In genomic region chr11:110356769-110357671, GRCh38 we compare ENCODE assay signal across 1 cellular context.
TF ChIP-seq lines count a peak whose summit lies in the region.

No MANE protein-coding gene starts in this region.

TF ChIP-seq in HepG2, 621 proteins besides CTCF, POLR2A, EP300 and RAD21 (continued from another document and continues in another):
- no peak for TF ChIP-seq HMGXB4 (CRISPR knock-in tag; IDR thresholded peaks at IDR 0.05; ENCODE audit: borderline replicate concordance in 1 of 2, low read depth in 1 of 2)
- no peak for TF ChIP-seq THAP11 (CRISPR knock-in tag; IDR thresholded peaks at IDR 0.05)
- TF ChIP-seq FOSL2 (CRISPR knock-in tag; IDR thresholded peaks at IDR 0.05) = peak; percentile 85
- no peak for TF ChIP-seq ZNF841 (CRISPR knock-in tag; IDR thresholded peaks at IDR 0.05; ENCODE audit: borderline replicate concordance)
- no peak for TF ChIP-seq TOE1 (CRISPR knock-in tag; IDR thresholded peaks at IDR 0.05)
- no peak for TF ChIP-seq E2F1 (CRISPR knock-in tag; IDR thresholded peaks at IDR 0.05)
- TF ChIP-seq CBX5 (CRISPR knock-in tag; IDR thresholded peaks at IDR 0.05; ENCODE audit: borderline replicate concordance) = no peak
- TF ChIP-seq NAIF1 (CRISPR knock-in tag; IDR thresholded peaks at IDR 0.05; ENCODE audit: borderline replicate concordance) = no peak
- TF ChIP-seq E2F5 (CRISPR knock-in tag; conservative IDR thresholded peaks at IDR 0.05) = no peak
- TF ChIP-seq CEBPG (CRISPR knock-in tag; IDR thresholded peaks at IDR 0.05) = peak; percentile 50
- TF ChIP-seq PBX3 (CRISPR knock-in tag; IDR thresholded peaks at IDR 0.05; ENCODE audit: borderline replicate concordance) = no peak
- no peak for TF ChIP-seq MEIS2 (CRISPR knock-in tag; IDR thresholded peaks at IDR 0.05)
- TF ChIP-seq MYC (CRISPR knock-in tag; IDR thresholded peaks at IDR 0.05; ENCODE audit: borderline replicate concordance) = no peak
- no peak for TF ChIP-seq GTF3A (CRISPR knock-in tag; conservative IDR thresholded peaks at IDR 0.05)
- no peak for TF ChIP-seq MXD1 (CRISPR knock-in tag; IDR thresholded peaks at IDR 0.05)
- TF ChIP-seq ZBTB8A (CRISPR knock-in tag; IDR thresholded peaks at IDR 0.05; ENCODE audit: borderline replicate concordance, low read depth) = no peak
- no peak for TF ChIP-seq NFYB (CRISPR knock-in tag; IDR thresholded peaks at IDR 0.05)
- TF ChIP-seq MXI1 (IDR thresholded peaks at IDR 0.05; ENCODE audit: borderline replicate concordance, low read depth, low read length) = no peak
- no peak for TF ChIP-seq ZNF510 (CRISPR knock-in tag; IDR thresholded peaks at IDR 0.05; ENCODE audit: low read depth)
- TF ChIP-seq ZNF484 (CRISPR knock-in tag; IDR thresholded peaks at IDR 0.05; ENCODE audit: borderline replicate concordance, low read depth) = no peak
- no peak for TF ChIP-seq SAFB2 (CRISPR knock-in tag; IDR thresholded peaks at IDR 0.05; ENCODE audit: borderline replicate concordance, low read depth)
- TF ChIP-seq ESRRA (CRISPR knock-in tag; IDR thresholded peaks at IDR 0.05; ENCODE audit: low read depth) = no peak
- no peak for TF ChIP-seq MZF1 (CRISPR knock-in tag; IDR thresholded peaks at IDR 0.05; ENCODE audit: borderline replicate concordance)
- no peak for TF ChIP-seq ZNF264 (CRISPR knock-in tag; IDR thresholded peaks at IDR 0.05)
- no peak for TF ChIP-seq ZNF703 (CRISPR knock-in tag; IDR thresholded peaks at IDR 0.05; ENCODE audit: borderline replicate concordance)
- no peak for TF ChIP-seq KLF15 (CRISPR knock-in tag; IDR thresholded peaks at IDR 0.05; ENCODE audit: borderline replicate concordance)
- no peak for TF ChIP-seq ZNF589 (CRISPR knock-in tag; conservative IDR thresholded peaks at IDR 0.05)
- TF ChIP-seq CEBPB (IDR thresholded peaks at IDR 0.05; ENCODE audit: borderline replicate concordance, low read depth, low read length) = peak; percentile 56
- no peak for TF ChIP-seq DPF2 (CRISPR knock-in tag; IDR thresholded peaks at IDR 0.05; ENCODE audit: borderline replicate concordance, low read depth)
- TF ChIP-seq JARID2 (CRISPR knock-in tag; IDR thresholded peaks at IDR 0.05; ENCODE audit: insufficient replicate concordance) = no peak
- TF ChIP-seq SNAI1 (CRISPR knock-in tag; IDR thresholded peaks at IDR 0.05; ENCODE audit: borderline replicate concordance) = no peak
- TF ChIP-seq PHF8 (CRISPR knock-in tag; IDR thresholded peaks at IDR 0.05) = no peak
- TF ChIP-seq ZNF296 (CRISPR knock-in tag; conservative IDR thresholded peaks at IDR 0.05) = no peak
- TF ChIP-seq CBX1 (IDR thresholded peaks at IDR 0.05; ENCODE audit: low read depth) = no peak
- no peak for TF ChIP-seq REPIN1 (CRISPR knock-in tag; IDR thresholded peaks at IDR 0.05; ENCODE audit: borderline replicate concordance, low read depth)
- TF ChIP-seq AKAP8 (CRISPR knock-in tag; IDR thresholded peaks at IDR 0.05) = no peak
- no peak for TF ChIP-seq HDAC6 (IDR thresholded peaks at IDR 0.05; ENCODE audit: low read depth, low read length)
- no peak for TF ChIP-seq ZSCAN31 (CRISPR knock-in tag; IDR thresholded peaks at IDR 0.05; ENCODE audit: low read depth)
- TF ChIP-seq RXRA (CRISPR knock-in tag; IDR thresholded peaks at IDR 0.05) = no peak
- no peak for TF ChIP-seq BRD4 (CRISPR knock-in tag; IDR thresholded peaks at IDR 0.05)
- no peak for TF ChIP-seq ZBTB1 (CRISPR knock-in tag; IDR thresholded peaks at IDR 0.05; ENCODE audit: borderline replicate concordance)
- no peak for TF ChIP-seq ZFP62 (CRISPR knock-in tag; IDR thresholded peaks at IDR 0.05)
- no peak for TF ChIP-seq ZNF577 (CRISPR knock-in tag; IDR thresholded peaks at IDR 0.05; ENCODE audit: borderline replicate concordance, low read depth)
- TF ChIP-seq ZNF143 (CRISPR knock-in tag; IDR thresholded peaks at IDR 0.05) = no peak
- TF ChIP-seq ZNF496 (CRISPR knock-in tag; IDR thresholded peaks at IDR 0.05; ENCODE audit: insufficient replicate concordance) = no peak
- no peak for TF ChIP-seq TGIF2 (CRISPR knock-in tag; IDR thresholded peaks at IDR 0.05)
- no peak for TF ChIP-seq HDAC1 (CRISPR knock-in tag; IDR thresholded peaks at IDR 0.05)
- no peak for TF ChIP-seq ZBTB49 (CRISPR knock-in tag; IDR thresholded peaks at IDR 0.05; ENCODE audit: borderline replicate concordance)
- TF ChIP-seq KDM6A (CRISPR knock-in tag; IDR thresholded peaks at IDR 0.05; ENCODE audit: low read depth) = no peak
- TF ChIP-seq ZNF235 (CRISPR knock-in tag; IDR thresholded peaks at IDR 0.05; ENCODE audit: borderline replicate concordance) = no peak
- TF ChIP-seq MAFK (conservative IDR thresholded peaks at IDR 0.05 in 1 of 2, IDR thresholded peaks at IDR 0.05 in 1 of 2; ENCODE audit: low read length in 2 of 2) = no peak
- no peak for TF ChIP-seq HMGA1 (CRISPR knock-in tag; conservative IDR thresholded peaks at IDR 0.05)
- no peak for TF ChIP-seq TRIM22 (IDR thresholded peaks at IDR 0.05)
- no peak for TF ChIP-seq SNAPC5 (CRISPR knock-in tag; IDR thresholded peaks at IDR 0.05; ENCODE audit: borderline replicate concordance)
- no peak for TF ChIP-seq TP53 (CRISPR knock-in tag; conservative IDR thresholded peaks at IDR 0.05)
- TF ChIP-seq ZNF704 (CRISPR knock-in tag; IDR thresholded peaks at IDR 0.05; ENCODE audit: borderline replicate concordance) = no peak
- no peak for TF ChIP-seq CENPX (CRISPR knock-in tag; IDR thresholded peaks at IDR 0.05)
- 0 out of 2 replicates have a peak, but pooled peaks have one; percentile 40 for TF ChIP-seq LCORL (IDR thresholded peaks at IDR 0.05)
- TF ChIP-seq LCORL (CRISPR knock-in tag; IDR thresholded peaks at IDR 0.05) = no peak
- TF ChIP-seq CREB1 (IDR thresholded peaks at IDR 0.05) = 0 out of 2 replicates have a peak, but pooled peaks have one; percentile 21
- no peak for TF ChIP-seq CREB1 (CRISPR knock-in tag; IDR thresholded peaks at IDR 0.05)
- no peak for TF ChIP-seq SOX13 (IDR thresholded peaks at IDR 0.05)
- TF ChIP-seq SOX13 (CRISPR knock-in tag; conservative IDR thresholded peaks at IDR 0.05 in 1 of 2, IDR thresholded peaks at IDR 0.05 in 1 of 2) = peak in 1 of 2 experiments; percentile 65; a peak in 1 of 4 replicates
- no peak for TF ChIP-seq U2AF1 (optimal IDR thresholded peaks at IDR 0.05; ENCODE audit: low read depth, low read length)
- TF ChIP-seq TERF1 (CRISPR knock-in tag; IDR thresholded peaks at IDR 0.05) = no peak
- 0 out of 2 replicates have a peak, but pooled peaks have one; percentile 17 for TF ChIP-seq BCL6 (CRISPR knock-in tag; IDR thresholded peaks at IDR 0.05)
- TF ChIP-seq CBX2 (IDR thresholded peaks at IDR 0.05; ENCODE audit: low read depth, low read length) = no peak
- no peak for TF ChIP-seq CBX2 (CRISPR knock-in tag; IDR thresholded peaks at IDR 0.05; ENCODE audit: low read depth)
